8 cellular contexts compared by ENCODE assay signal in genomic region chr1:167938083-167938482, GRCh38. TPM values are rescaled to one million over a fixed set of nuclear protein-coding genes. Genes with fewer than 3 reads are reported as not detected.
DNase-seq lines count a peak whose midpoint lies in the region; ATAC-seq and TF ChIP-seq lines count a peak whose summit lies in the region.

No MANE protein-coding gene starts in this region.

- peak overlapping the region; percentile 89 for H3K4me3 ChIP-seq in BLaER1
- H3K4me3 ChIP-seq in Jurkat, Clone E6-1 (ENCODE audit: low read length) = peak overlapping the region; percentile 82
- peak overlapping the region; percentile 87 to 97 (median 94) for H3K4me3 ChIP-seq in breast epithelium
- H3K4me3 ChIP-seq in naive thymus-derived CD4-positive, alpha-beta T cell (ENCODE audit: low read length) = peak overlapping the region; percentile 89

- peak overlapping the region; percentile 95 for H3K27ac ChIP-seq in BLaER1
- H3K27ac ChIP-seq in breast epithelium = peak overlapping the region in 1 of 2 donors; percentile 98
- H3K27ac ChIP-seq in naive thymus-derived CD4-positive, alpha-beta T cell (ENCODE audit: low read depth, low read length) = peak overlapping the region; percentile 89

- TF ChIP-seq CTCF in breast epithelium (IDR thresholded peaks at IDR 0.05) = no peak

- H3K27me3 Mint-ChIP-seq in naive thymus-derived CD4-positive, alpha-beta T cell = no peaks in the 10 kb centered on the region

- POLR2A ChIA-PET in naive thymus-derived CD4-positive, alpha-beta T cell (lab: Charles Lee) = interaction anchor here (0.6 to 1.3 kb wide), 3 partner anchors 32 to 670 kb away, joined by 3 read pairs; no protein-coding TSS in a partner anchor

- H3K27me3 ChIP-seq in BLaER1 (no peaks in the 10 kb centered on the region), breast epithelium (no peaks in the 10 kb centered on the region)
- H3K27me3 ChIP-seq in naive thymus-derived CD4-positive, alpha-beta T cell (ENCODE audit: control insufficient read depth in 2 of 2, insufficient read depth in 2 of 2, low read length in 2 of 2) = no peaks in the 10 kb centered on the region

- CTCF ChIA-PET in naive thymus-derived CD4-positive, alpha-beta T cell (lab: Charles Lee) = no interaction called here

- peak overlapping the region; percentile 90 to 99 (median 96) for H3K4me3 Mint-ChIP-seq in naive thymus-derived CD4-positive, alpha-beta T cell

- peak overlapping the region; percentile 68 for H3K4me2 ChIP-seq in BLaER1

- intact Hi-C loops in breast epithelium (cut with DNase I; ENCODE audit: low total_unique reads) = no loop called here
- intact Hi-C loops in naive thymus-derived CD4-positive, alpha-beta T cell (cut with micrococcal nuclease) = loop anchor here (1.0 to 10.0 kb wide), 13 partner anchors 9 to 1549 kb away; partner anchors contain the start of genes SFT2D2 (in 2 of the 2), ATP1B1 (in 1 of the 2), CREG1 (in 1 of the 2) and POGK (in 1 of the 2)

- ATAC-seq in naive thymus-derived CD4-positive, alpha-beta T cell = no peak
- ATAC-seq in HG02938 (IDR thresholded peaks at IDR 0.05; ENCODE audit: unreplicated experiment) (no peak), HG03280 (IDR thresholded peaks at IDR 0.05; ENCODE audit: unreplicated experiment) (no peak), HG03159 (IDR thresholded peaks at IDR 0.05; ENCODE audit: unreplicated experiment) (no peak)

- H3K27ac Mint-ChIP-seq in naive thymus-derived CD4-positive, alpha-beta T cell = peak overlapping the region; percentile 49 to 99 (median 94)

- peaks cover 0 to 9% (median 7%) of the 10 kb centered on the region in 5 donors for H3K36me3 Mint-ChIP-seq in naive thymus-derived CD4-positive, alpha-beta T cell

- H4K20me1 ChIP-seq in BLaER1 = peaks cover 23% of the 10 kb centered on the region

- peak overlapping the region; percentile 91 for H3K9ac ChIP-seq in BLaER1

- H3K36me3 ChIP-seq in BLaER1 (peaks cover 7% of the 10 kb centered on the region), breast epithelium (no peaks in the 10 kb centered on the region)
- peaks cover 0 to 12% (median 0%) of the 10 kb centered on the region in 3 experiments for H3K36me3 ChIP-seq in naive thymus-derived CD4-positive, alpha-beta T cell (ENCODE audit: control insufficient read depth in 2 of 3, insufficient read depth in 3 of 3, low read length in 3 of 3)

- H3K4me1 ChIP-seq in BLaER1 (peaks cover 37% of the 10 kb centered on the region), breast epithelium (peaks cover 0 to 15% of the 10 kb centered on the region in 2 donors)
- H3K4me1 ChIP-seq in naive thymus-derived CD4-positive, alpha-beta T cell (ENCODE audit: control insufficient read depth in 2 of 2, insufficient read depth in 2 of 2, low read length in 2 of 2) = peaks cover 18 to 31% of the 10 kb centered on the region in 2 donors

- H3K9me3 ChIP-seq in BLaER1 (peaks cover 10% of the 10 kb centered on the region), breast epithelium (no peaks in the 10 kb centered on the region)
- no peaks in the 10 kb centered on the region for H3K9me3 ChIP-seq in naive thymus-derived CD4-positive, alpha-beta T cell (ENCODE audit: control insufficient read depth in 2 of 3, low read length in 3 of 3)

- DNase-seq in Jurkat, Clone E6-1 (ENCODE audit: low read depth, low spot score) = no peak
- no peak for DNase-seq in breast epithelium (ENCODE audit: low spot score in 2 of 2)
- DNase-seq in naive thymus-derived CD4-positive, alpha-beta T cell = no peak
- DNase-seq in stimulated activated CD4-positive, alpha-beta T cell treated with anti-CD3 and anti-CD28 coated beads, Interleukin-12 subunit alpha, Interleukin-12 subunit beta, amount 100 ng/mL, for 4 hours = no peak

- peaks cover 0 to 5% (median 0%) of the 10 kb centered on the region in 11 donors for H3K9me3 Mint-ChIP-seq in naive thymus-derived CD4-positive, alpha-beta T cell

- TF ChIP-seq POLR2A in breast epithelium (IDR thresholded peaks at IDR 0.05) = no peak

- peaks cover 26 to 58% (median 41%) of the 10 kb centered on the region in 7 donors for H3K4me1 Mint-ChIP-seq in naive thymus-derived CD4-positive, alpha-beta T cell

RNA-seq across cellular contexts. Expression of gene MPC2, which starts 1.2 kb away (rescaled TPM):
- 101 TPM for polyA plus RNA-seq in Jurkat, Clone E6-1 (2012; ENCODE audit: insufficient read depth, insufficient read length)
- 10 to 100 TPM; 28.8 to 37.0 (median 29.8) TPM for total RNA-seq in breast epithelium
- total RNA-seq in naive thymus-derived CD4-positive, alpha-beta T cell = 10 to 100 TPM; 28.0 to 47.3 (median 29.7) TPM
- polyA plus RNA-seq in naive thymus-derived CD4-positive, alpha-beta T cell = 10 to 100 TPM; 74.2 to 86.9 TPM

RNA-seq across cellular contexts. Expression of gene DCAF6, which starts 1.6 kb away (rescaled TPM):
- 54.7 TPM for polyA plus RNA-seq in Jurkat, Clone E6-1 (2012; ENCODE audit: insufficient read depth, insufficient read length)
- 10 to 100 TPM; 76.7 to 95.7 (median 84.7) TPM for total RNA-seq in breast epithelium
- total RNA-seq in naive thymus-derived CD4-positive, alpha-beta T cell = 10 to 100 TPM; 27.4 to 32.7 (median 29.1) TPM
- 10 to 100 TPM in 1 of 2 donors, 1 to 10 TPM in 1; 8.4 to 12.8 TPM for polyA plus RNA-seq in naive thymus-derived CD4-positive, alpha-beta T cell

RNA-seq across cellular contexts. Expression of gene ADCY10, which starts 24.1 kb away (rescaled TPM):
- polyA plus RNA-seq in Jurkat, Clone E6-1 (2012; ENCODE audit: insufficient read depth, insufficient read length) = not detected
- total RNA-seq in breast epithelium = under 1 TPM; under 0.01 to 0.16 (median 0.15) TPM
- 1 to 10 TPM in 1 of 5 experiments, under 1 TPM in 3, not detected in 1; 0.19 to 1.3 (median 0.49) TPM for total RNA-seq in naive thymus-derived CD4-positive, alpha-beta T cell
- under 1 TPM in 1 of 2 donors, not detected in 1; 0.43 TPM for polyA plus RNA-seq in naive thymus-derived CD4-positive, alpha-beta T cell
